Comparison of ENCODE assay signal across 23 cellular contexts in the genomic region with DNA sequence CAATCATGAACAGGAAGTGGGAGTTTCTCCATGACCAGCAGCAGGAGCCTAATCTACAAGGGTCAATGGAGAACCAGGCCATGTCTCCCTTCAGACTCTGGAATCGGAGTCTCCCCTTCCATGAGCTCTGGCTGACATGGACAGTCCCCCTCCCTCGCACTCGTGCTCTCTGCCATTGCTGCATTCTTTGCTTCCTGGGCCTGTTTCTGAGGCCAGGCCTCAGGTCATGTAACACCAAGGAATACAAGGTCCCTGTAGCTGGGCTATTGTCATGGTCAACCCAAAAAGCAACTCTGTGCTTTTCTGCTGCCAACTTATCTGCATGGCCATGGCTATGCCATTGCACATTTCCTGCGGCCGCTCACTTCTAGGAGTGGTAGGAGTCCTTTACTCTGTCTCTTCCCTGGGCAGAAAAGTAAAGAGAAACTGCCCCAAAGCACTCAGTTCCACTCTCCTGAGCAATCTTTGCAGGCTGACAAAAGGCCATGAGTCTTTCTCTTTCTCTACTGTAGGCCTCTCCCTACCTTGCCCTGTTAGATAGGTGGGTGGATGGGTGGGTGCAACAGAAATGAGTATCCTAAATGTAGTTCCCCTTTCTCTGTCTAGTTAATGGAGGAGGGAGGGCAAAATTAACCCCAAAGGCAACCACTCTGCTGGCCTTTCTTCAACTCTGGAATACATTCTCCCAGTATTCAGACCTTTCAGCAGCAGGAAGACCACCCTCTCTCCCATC. TPM values are rescaled to one million over a fixed set of nuclear protein-coding genes. Genes with fewer than 3 reads are reported as not detected.
"Had no signal": no experiment of that assay in that cellular context is flagged by ENCODE, and none has a peak within 500 bp of the region (broad histone marks: within the 10 kb centered on the region; RNA-seq: fewer than 3 reads in every experiment).

No MANE protein-coding gene starts in this region.

- H3K4me1 ChIP-seq: esophagus squamous epithelium, gastroesophageal sphincter, pancreas, testis, tibial nerve had no signal

- H3K27ac ChIP-seq: epithelial cell of prostate, esophagus squamous epithelium, gastroesophageal sphincter, pancreas, testis, tibial nerve had no signal

- H3K9me3 Mint-ChIP-seq: dendritic cell treated with granulocyte-macrophage colony-stimulating factor and Interleukin-4, amounts not matched to agents 40 ng/mL and 50 ng/mL, for 4 days; effector memory CD8-positive, alpha-beta T cell; naive thymus-derived CD8-positive, alpha-beta T cell; stimulated activated naive CD8-positive, alpha-beta T cell treated with anti-CD3 and anti-CD28 coated beads, Interleukin-15, Interleukin-2, amounts not matched to agents 100 ng/mL and 50 ng/mL, for 24 hours had no signal

- H3K4me3 Mint-ChIP-seq: dendritic cell treated with granulocyte-macrophage colony-stimulating factor and Interleukin-4, amounts not matched to agents 40 ng/mL and 50 ng/mL, for 4 days; effector memory CD8-positive, alpha-beta T cell; naive thymus-derived CD8-positive, alpha-beta T cell; stimulated activated naive CD8-positive, alpha-beta T cell treated with anti-CD3 and anti-CD28 coated beads, Interleukin-15, Interleukin-2, amounts not matched to agents 100 ng/mL and 50 ng/mL, for 24 hours had no signal

- DNase-seq: effector memory CD8-positive, alpha-beta T cell; esophagus squamous epithelium; foreskin fibroblast; glutamatergic neuron; islet precursor cell; mammary epithelial cell; mucosa of descending colon; naive thymus-derived CD8-positive, alpha-beta T cell; pancreas; right cardiac atrium; stimulated activated CD4-positive, alpha-beta T cell treated with anti-CD3 and anti-CD28 coated beads, Interleukin-12 subunit alpha, Interleukin-12 subunit beta, amount 100 ng/mL, for 4 hours; testis had no signal

- H3K4me3 ChIP-seq: esophagus squamous epithelium, gastroesophageal sphincter, mucosa of descending colon, pancreas, testis, tibial nerve had no signal

- ATAC-seq: effector memory CD8-positive, alpha-beta T cell; gastroesophageal sphincter; left lobe of liver; mucosa of descending colon; naive thymus-derived CD8-positive, alpha-beta T cell; pancreas; right cardiac atrium had no signal

- H3K27me3 Mint-ChIP-seq: progenitor cell of endocrine pancreas; stimulated activated naive CD8-positive, alpha-beta T cell treated with anti-CD3 and anti-CD28 coated beads, Interleukin-15, Interleukin-2, amounts not matched to agents 100 ng/mL and 50 ng/mL, for 24 hours had no signal

- H3K27me3 ChIP-seq: esophagus squamous epithelium, gastroesophageal sphincter, pancreas, testis, tibial nerve had no signal

- H3K36me3 Mint-ChIP-seq: naive thymus-derived CD8-positive, alpha-beta T cell had no signal

- H3K36me3 ChIP-seq: esophagus squamous epithelium, gastroesophageal sphincter, pancreas, tibial nerve had no signal

- H3K9me3 ChIP-seq: esophagus squamous epithelium, gastroesophageal sphincter, mucosa of descending colon, pancreas, testis, tibial nerve had no signal

- FAIRE-seq: colon, pancreas, small intestine had no signal

- H3K27ac Mint-ChIP-seq: dendritic cell treated with granulocyte-macrophage colony-stimulating factor and Interleukin-4, amounts not matched to agents 40 ng/mL and 50 ng/mL, for 4 days; effector memory CD8-positive, alpha-beta T cell; progenitor cell of endocrine pancreas; stimulated activated naive CD8-positive, alpha-beta T cell treated with anti-CD3 and anti-CD28 coated beads, Interleukin-15, Interleukin-2, amounts not matched to agents 100 ng/mL and 50 ng/mL, for 24 hours had no signal

RNA-seq across cellular contexts. Expression of gene PROK2, which starts 40.8 kb away (rescaled TPM):
- total RNA-seq: lower leg skin; mammary epithelial cell; naive thymus-derived CD8-positive, alpha-beta T cell; progenitor cell of endocrine pancreas; ureter had no signal
- polyA plus RNA-seq: mammary epithelial cell had no signal
